Comparison of ENCODE assay signal across 26 cellular contexts in the genomic region with DNA sequence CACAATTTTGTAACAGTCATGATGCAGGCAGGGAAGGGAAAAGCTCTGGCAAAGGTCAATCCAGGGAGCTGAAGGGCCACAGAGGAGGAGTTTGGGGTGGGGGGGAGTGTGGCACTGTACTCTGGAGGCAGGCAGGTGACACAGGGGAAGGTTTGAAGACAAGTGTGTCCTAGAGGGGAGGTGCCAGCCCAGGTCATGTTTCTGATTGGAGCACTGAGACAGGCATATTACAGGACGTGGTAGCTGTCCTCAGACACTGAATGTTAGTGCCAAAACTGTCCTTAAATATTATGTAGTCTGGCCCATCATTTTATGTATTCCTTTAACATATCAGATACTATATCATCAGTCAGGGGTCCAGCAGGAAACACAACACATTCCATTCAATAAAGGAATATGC.
DNase-seq lines count a peak whose midpoint lies in the region; ATAC-seq, FAIRE-seq and TF ChIP-seq lines count a peak whose summit lies in the region.
"Had no signal": no experiment of that assay in that cellular context is flagged by ENCODE, and none has a peak within 500 bp of the region (broad histone marks: within the 10 kb centered on the region; RNA-seq: fewer than 3 reads in every experiment).

No MANE protein-coding gene starts in this region.

- H3K4me3 ChIP-seq in SK-N-SH (ENCODE audit: low read depth in 2 of 2, low read length in 1 of 2) (no peak overlapping the region), OCI-LY7 (ENCODE audit: low read depth, low read length, poor library complexity, severe bottlenecking) (no peak overlapping the region)
- no peak overlapping the region for H3K4me3 ChIP-seq in CD4-positive, alpha-beta memory T cell (ENCODE audit: low read length in 2 of 2)
- H3K4me3 ChIP-seq: GM23338, right atrium auricular region, suprapubic skin, vagina had no signal

- no peak for TF ChIP-seq RAD21 in SK-N-SH (IDR thresholded peaks at IDR 0.05; ENCODE audit: low read length)

- DNase-seq in SK-N-SH: no peak
- DNase-seq in CD4-positive, alpha-beta memory T cell: no peak
- DNase-seq in OCI-LY7 (ENCODE audit: low spot score): peak; percentile 31
- peak in 1 of 10 donors; percentile 34 for DNase-seq in naive thymus-derived CD8-positive, alpha-beta T cell
- DNase-seq in HTR-8/SVneo (ENCODE audit: insufficient read length, low spot score): no peak
- no peak for DNase-seq in SHP77 (lab: John Stamatoyannopoulos, UW)
- no peak for DNase-seq in natural killer cell
- DNase-seq: 8988T; activated CD4-positive, alpha-beta T cell treated with anti-CD3 and anti-CD28 coated beads, Interleukin-2, amount 50 U/mL, for 4 hours; effector CD4-positive, alpha-beta T cell; erythroblast; GDM1; hypothalamus; KG1; MV-4-11; NCI-H187 treated with DMSO at 0.1 percent for 48 hours; stimulated activated CD8-positive, alpha-beta memory T cell treated with anti-CD3 and anti-CD28 coated beads, Interleukin-4, amount 100 ng/mL, for 48 hours; T-helper 17 cell had no signal

- H3K27ac ChIP-seq in SK-N-SH (ENCODE audit: low read depth in 2 of 2, low read length in 1 of 2) (no peak overlapping the region), OCI-LY7 (ENCODE audit: low read depth, low read length, poor library complexity, severe bottlenecking) (peak overlapping the region; percentile 30)
- no peak overlapping the region for H3K27ac ChIP-seq in CD4-positive, alpha-beta memory T cell (ENCODE audit: low read depth, low read length)
- H3K27ac ChIP-seq: right atrium auricular region, suprapubic skin, vagina had no signal

- no peak overlapping the region for H3K4me2 ChIP-seq in SK-N-SH
- H3K4me2 ChIP-seq in OCI-LY7 (ENCODE audit: low read length): peak overlapping the region; percentile 35
- H3K4me2 ChIP-seq: GM23338 had no signal

- H3K27ac Mint-ChIP-seq in CD4-positive, alpha-beta memory T cell: peak overlapping the region in 2 of 7 donors; percentile 56 to 66
- peak overlapping the region in 5 of 10 donors; percentile 4 to 40 (median 25) for H3K27ac Mint-ChIP-seq in naive thymus-derived CD8-positive, alpha-beta T cell
- peak overlapping the region in 1 of 2 donors; percentile 14 for H3K27ac Mint-ChIP-seq in natural killer cell
- H3K27ac Mint-ChIP-seq: GM23338, T-helper 17 cell had no signal

- no TSS peak for BruUV-seq in OCI-LY7 (replicated peaks; lab: Mats Ljungman, UMichigan)

- H3K9ac ChIP-seq in SK-N-SH: no peak overlapping the region

- H3K9me3 ChIP-seq in SK-N-SH (no peaks in the 10 kb centered on the region), OCI-LY7 (ENCODE audit: low read length) (no peaks in the 10 kb centered on the region)
- no peaks in the 10 kb centered on the region for H3K9me3 ChIP-seq in CD4-positive, alpha-beta memory T cell (ENCODE audit: control insufficient read depth in 1 of 2, low read length in 2 of 2)
- H3K9me3 ChIP-seq: right atrium auricular region, suprapubic skin, vagina had no signal

- TF ChIP-seq CTCF in SK-N-SH (IDR thresholded peaks at IDR 0.05) (no peak), OCI-LY7 (conservative IDR thresholded peaks at IDR 0.05; ENCODE audit: low read length) (no peak), natural killer cell (IDR thresholded peaks at IDR 0.05) (no peak)

- H3K36me3 Mint-ChIP-seq in CD4-positive, alpha-beta memory T cell: no peaks in the 10 kb centered on the region
- no peaks in the 10 kb centered on the region for H3K36me3 Mint-ChIP-seq in naive thymus-derived CD8-positive, alpha-beta T cell
- no peaks in the 10 kb centered on the region for H3K36me3 Mint-ChIP-seq in natural killer cell

- CTCF ChIA-PET in SK-N-SH (lab: Yijun Ruan, JAX) (interaction anchor here (0.7 to 1.5 kb wide), 4 partner anchors 29 to 518 kb away, joined by 3 to 9 read pairs (median 5); no protein-coding TSS in a partner anchor), OCI-LY7 (lab: Charles Lee; ENCODE audit: unreplicated experiment) (interaction anchor here (0.6 kb wide), 1 partner anchor 30 kb away, joined by 3 read pairs; no protein-coding TSS in a partner anchor)
- CTCF ChIA-PET in CD4-positive, alpha-beta memory T cell (lab: Charles Lee; ENCODE audit: partially characterized antibody): interaction anchor here (0.6 kb wide), 1 partner anchor 243 kb away, joined by 3 read pairs; no protein-coding TSS in a partner anchor

- H3K27me3 ChIP-seq in SK-N-SH (ENCODE audit: insufficient read depth): no peaks in the 10 kb centered on the region; the same call in 1 of the 2 replicates
- H3K27me3 ChIP-seq in CD4-positive, alpha-beta memory T cell (ENCODE audit: insufficient read depth, low read length): no peaks in the 10 kb centered on the region
- H3K27me3 ChIP-seq: right atrium auricular region, vagina had no signal

- H3K4me1 Mint-ChIP-seq in CD4-positive, alpha-beta memory T cell: peaks cover 50 to 82% (median 69%) of the 10 kb centered on the region in 4 donors
- peaks cover 40 to 86% (median 81%) of the 10 kb centered on the region in 4 donors for H3K4me1 Mint-ChIP-seq in naive thymus-derived CD8-positive, alpha-beta T cell
- H3K4me1 Mint-ChIP-seq in natural killer cell: peaks cover 41 to 65% of the 10 kb centered on the region in 2 donors

- H3K9me2 ChIP-seq in SK-N-SH (no peaks in the 10 kb centered on the region), OCI-LY7 (ENCODE audit: insufficient read depth, low read length) (no peaks in the 10 kb centered on the region)

- no peaks in the 10 kb centered on the region for H3K27me3 Mint-ChIP-seq in CD4-positive, alpha-beta memory T cell
- no peaks in the 10 kb centered on the region for H3K27me3 Mint-ChIP-seq in naive thymus-derived CD8-positive, alpha-beta T cell
- no peaks in the 10 kb centered on the region for H3K27me3 Mint-ChIP-seq in natural killer cell (ENCODE audit: low read depth in 2 of 2)
- H3K27me3 Mint-ChIP-seq: T-helper 17 cell had no signal

- WGBS in SK-N-SH (ENCODE audit: low lambda C conversion rate): 32% methylated on average over 1 of the region's 1 CpG

- no peaks in the 10 kb centered on the region for H4K20me1 ChIP-seq in SK-N-SH (ENCODE audit: insufficient read depth)
- H4K20me1 ChIP-seq in OCI-LY7 (ENCODE audit: insufficient read depth, low read length): no peaks in the 10 kb centered on the region

- H3K4me1 ChIP-seq in SK-N-SH (ENCODE audit: control insufficient read depth in 1 of 2, insufficient read depth in 2 of 2, low read depth in 1 of 2, low read length in 1 of 2) (peaks cover 0 to 6% of the 10 kb centered on the region in 2 experiments; a peak in 1 of 4 replicates), OCI-LY7 (ENCODE audit: insufficient read depth, low read length, poor library complexity, severe bottlenecking) (peaks cover 80% of the 10 kb centered on the region)
- H3K4me1 ChIP-seq in CD4-positive, alpha-beta memory T cell (ENCODE audit: insufficient read depth, low read length): peaks cover 57% of the 10 kb centered on the region

- peaks cover 0 to 1% (median 0%) of the 10 kb centered on the region in 8 donors for H3K9me3 Mint-ChIP-seq in CD4-positive, alpha-beta memory T cell
- H3K9me3 Mint-ChIP-seq in naive thymus-derived CD8-positive, alpha-beta T cell: no peaks in the 10 kb centered on the region
- H3K9me3 Mint-ChIP-seq in natural killer cell: no peaks in the 10 kb centered on the region
- H3K9me3 Mint-ChIP-seq: GM23338 had no signal

- peak overlapping the region in 5 of 8 donors; percentile 4 to 52 (median 29) for H3K4me3 Mint-ChIP-seq in CD4-positive, alpha-beta memory T cell
- H3K4me3 Mint-ChIP-seq in naive thymus-derived CD8-positive, alpha-beta T cell: peak overlapping the region in 7 of 10 donors; percentile 8 to 53 (median 27)
- H3K4me3 Mint-ChIP-seq in natural killer cell: no peak overlapping the region
- H3K4me3 Mint-ChIP-seq: GM23338, T-helper 17 cell had no signal

- H3F3A ChIP-seq in SK-N-SH (replicated peaks; ENCODE audit: insufficient read depth): peaks cover 3% of the 10 kb centered on the region

- no peak for TF ChIP-seq EP300 in SK-N-SH (IDR thresholded peaks at IDR 0.05; ENCODE audit: borderline replicate concordance in 1 of 2, low read depth in 1 of 2, low read length in 1 of 2)

- H2AFZ ChIP-seq in SK-N-SH (ENCODE audit: low read depth) (no peak overlapping the region), OCI-LY7 (ENCODE audit: low read length) (no peak overlapping the region)
- H2AFZ ChIP-seq: GM23338 had no signal

- POLR2A ChIA-PET in SK-N-SH (lab: Yijun Ruan, JAX): interaction anchor here (0.6 kb wide), 1 partner anchor 9 kb away, joined by 4 read pairs; no protein-coding TSS in a partner anchor
- POLR2A ChIA-PET in CD4-positive, alpha-beta memory T cell (lab: Charles Lee; ENCODE audit: partially characterized antibody): interaction anchor here (1.3 kb wide), 1 partner anchor 47 kb away, joined by 3 read pairs; no protein-coding TSS in a partner anchor
- POLR2A ChIA-PET in OCI-LY7 (lab: Charles Lee): interaction anchor here (0.6 to 1.0 kb wide), 5 partner anchors 11 to 1736 kb away, joined by 3 to 8 read pairs (median 4); no protein-coding TSS in a partner anchor
- POLR2A ChIA-PET in naive thymus-derived CD8-positive, alpha-beta T cell (lab: Charles Lee): no interaction called here

- no peaks in the 10 kb centered on the region for H3K36me3 ChIP-seq in SK-N-SH (replicated peaks in 1 of 2; ENCODE audit: control insufficient read depth in 1 of 2, insufficient read depth in 2 of 2, low read length in 1 of 2)
- no peaks in the 10 kb centered on the region for H3K36me3 ChIP-seq in CD4-positive, alpha-beta memory T cell (ENCODE audit: insufficient read depth, low read length)
- no peaks in the 10 kb centered on the region for H3K36me3 ChIP-seq in OCI-LY7 (ENCODE audit: insufficient read depth, low read length)
- H3K36me3 ChIP-seq: right atrium auricular region, suprapubic skin, vagina had no signal

- no peak for FAIRE-seq in HTR-8/SVneo (lab: Jason Lieb, UNC)
- FAIRE-seq: astrocyte, frontal cortex, islet of Langerhans had no signal

- H3K79me2 ChIP-seq in SK-N-SH (ENCODE audit: insufficient read depth) (no peaks in the 10 kb centered on the region), OCI-LY7 (ENCODE audit: insufficient read depth, low read depth, low read length) (no peaks in the 10 kb centered on the region)

- peak; percentile 3; the same call in 2 of the 3 replicates for ATAC-seq in SK-N-SH treated with all-trans-retinoic acid at 6 μM for 48 hours
- ATAC-seq in naive thymus-derived CD8-positive, alpha-beta T cell: no peak
- ATAC-seq in natural killer cell: no peak
- ATAC-seq: GM23338, T-helper 17 cell had no signal

- intact Hi-C loops in CD4-positive, alpha-beta memory T cell (cut with micrococcal nuclease): no loop called here
- intact Hi-C loops in OCI-LY7 (cut with micrococcal nuclease; ENCODE audit: unreplicated experiment): loop anchor here (10.0 kb wide), 1 partner anchor 712 kb away; a partner anchor contains a TSS
- intact Hi-C loops in natural killer cell (cut with micrococcal nuclease): no loop called here

TF ChIP-seq in SK-N-SH treated with all-trans-retinoic acid at 6 μM for 48 hours, 23 proteins besides CTCF, POLR2A, EP300 and RAD21 (continues in another document):
- no peak for TF ChIP-seq SNAI2 (CRISPR knock-in tag; IDR thresholded peaks at IDR 0.05)
- TF ChIP-seq ISL1 (CRISPR knock-in tag; IDR thresholded peaks at IDR 0.05): no peak
- TF ChIP-seq GLIS3 (CRISPR knock-in tag; IDR thresholded peaks at IDR 0.05): no peak
- TF ChIP-seq ZC3H10 (CRISPR knock-in tag; IDR thresholded peaks at IDR 0.05): no peak

TF ChIP-seq in SK-N-SH, 30 proteins besides CTCF, POLR2A, EP300 and RAD21 (continues in another document):
- no peak for TF ChIP-seq EZH2phosphoT487 (IDR thresholded peaks at IDR 0.05; ENCODE audit: borderline replicate concordance, low read depth)
- TF ChIP-seq GATA2 (CRISPR knock-in tag; IDR thresholded peaks at IDR 0.05): no peak
- no peak for TF ChIP-seq JUND (IDR thresholded peaks at IDR 0.05)
